Comparison of ENCODE assay signal across 31 cellular contexts in genomic region chr5:131932235-131932634, GRCh38. TPM values are rescaled to one million over a fixed set of nuclear protein-coding genes. Genes with fewer than 3 reads are reported as not detected.
"Had no signal": no experiment of that assay in that cellular context is flagged by ENCODE, and none has a peak within 500 bp of the region (broad histone marks: within the 10 kb centered on the region; RNA-seq: fewer than 3 reads in every experiment).

No MANE protein-coding gene starts in this region.

- H3K4me3 Mint-ChIP-seq: memory B cell; natural killer cell; stimulated activated memory B cell treated with anti-CD40 and anti-IgM and Interleukin-4, amounts not matched to agents 10 μg/mL and 1 μg/mL and 100 μg/mL, for 72 hours had no signal

- H3K27me3 ChIP-seq: esophagus muscularis mucosa, ovary, testis, tibial artery, upper lobe of left lung had no signal

- DNase-seq: dermis blood vessel endothelial cell; effector memory CD4-positive, alpha-beta T cell; foreskin melanocyte; glutamatergic neuron; heart right ventricle; hippocampal formation; kidney; natural killer cell; occipital lobe; ovary; posterior cingulate gyrus; psoas muscle; right cardiac atrium; spleen; stimulated activated CD4-positive, alpha-beta T cell treated with anti-CD3 and anti-CD28 coated beads, Interleukin-4, amount 100 ng/mL, for 4 hours; stimulated activated naive CD8-positive, alpha-beta T cell treated with anti-CD3 and anti-CD28 coated beads, Interleukin-15, Interleukin-2, amounts not matched to agents 100 U/mL and 50 U/mL, for 24 hours; substantia nigra; testis; tibial artery; upper lobe of left lung had no signal

- H3K27ac ChIP-seq: coronary artery, esophagus muscularis mucosa, heart right ventricle, ovary, psoas muscle, skin epidermis, spleen, testis, tibial artery, upper lobe of left lung had no signal

- H3K4me1 ChIP-seq: esophagus muscularis mucosa, heart right ventricle, psoas muscle, spleen, testis, tibial artery, upper lobe of left lung had no signal

- H3K36me3 ChIP-seq: esophagus muscularis mucosa, heart right ventricle, ovary, spleen, tibial artery, upper lobe of left lung had no signal

- H3K9me3 ChIP-seq: ovary, testis had no signal

- H3K4me3 ChIP-seq: coronary artery, esophagus muscularis mucosa, heart right ventricle, lung, ovary, psoas muscle, skin epidermis, spleen, testis, tibial artery, upper lobe of left lung had no signal

- H3K4me1 Mint-ChIP-seq: memory B cell; natural killer cell; stimulated activated memory B cell treated with anti-CD40 and anti-IgM and Interleukin-4, amounts not matched to agents 10 μg/mL and 1 μg/mL and 100 μg/mL, for 72 hours had no signal

- H3K27ac Mint-ChIP-seq: memory B cell; natural killer cell; stimulated activated memory B cell treated with anti-CD40 and anti-IgM and Interleukin-4, amounts not matched to agents 10 μg/mL and 1 μg/mL and 100 μg/mL, for 72 hours had no signal

RNA-seq across cellular contexts. Expression of gene MEIKIN, which starts 13.2 kb away (rescaled TPM):
- total RNA-seq: dermis blood vessel endothelial cell, endothelial cell of umbilical vein, epithelial cell of proximal tubule, esophagus muscularis mucosa, fibroblast of lung, heart right ventricle, left lobe of liver, lung, ovary, renal cortical epithelial cell, spleen had no signal
